Comparison of ENCODE assay signal across 29 cellular contexts in genomic region chr12:131030472-131031328, GRCh38.
"Had no signal": no experiment of that assay in that cellular context is flagged by ENCODE, and none has a peak within 500 bp of the region (broad histone marks: within the 10 kb centered on the region; RNA-seq: fewer than 3 reads in every experiment).

No MANE protein-coding gene starts in this region.

- ATAC-seq: activated CD8-positive, alpha-beta T cell treated with anti-CD3 and anti-CD28 coated beads for 36 hours; activated T-cell treated with anti-CD3 and anti-CD28 coated beads, Interleukin-2, amount 50 U/mL, for 4 hours; activated T-helper 17 cell treated with anti-CD3 and anti-CD28 coated beads, Interleukin-2, amount 50 U/mL, for 72 hours; left ventricle myocardium superior; mucosa of descending colon; natural killer cell treated with Interleukin-12 subunit alpha and Interleukin-12 subunit beta and Interleukin-15 and Interleukin-18, amount 100 ng/mL, for 72 hours; stimulated activated memory B cell treated with anti-CD40 and anti-IgM and Interleukin-4, amounts not matched to agents 10 μg/mL and 1 μg/mL and 100 μg/mL, for 72 hours; stimulated activated naive CD8-positive, alpha-beta T cell treated with anti-CD3 and anti-CD28 coated beads, Interleukin-15, amount 100 ng/mL, for 72 hours; T-cell; upper lobe of right lung had no signal

- H3K4me2 ChIP-seq: smooth muscle cell had no signal

- H3K27me3 ChIP-seq: breast epithelium, heart right ventricle, upper lobe of right lung had no signal

- H3K9me3 ChIP-seq: breast epithelium, esophagus squamous epithelium, heart right ventricle, mucosa of descending colon, upper lobe of right lung had no signal

- DNase-seq: activated B cell treated with CpG ODN at 0.5 μM for 24 hours; activated CD4-positive, alpha-beta T cell treated with anti-CD3 and anti-CD28 coated beads, Interleukin-2, amount 50 U/mL, for 1 hour; activated CD8-positive, alpha-beta T cell treated with anti-CD3 and anti-CD28 coated beads for 36 hours; activated gamma-delta T cell treated with Interleukin-2 at 50 U/mL for 16 hours; activated naive CD4-positive, alpha-beta T cell treated with anti-CD3 and anti-CD28 coated beads, Interleukin-2, amount 50 U/mL, for 16 hours; activated T-cell treated with anti-CD3 and anti-CD28 coated beads, Interleukin-2, amount 50 U/mL, for 4 hours; amniotic stem cell; central memory CD4-positive, alpha-beta T cell; dermis blood vessel endothelial cell; effector CD8-positive, alpha-beta T cell; esophagus squamous epithelium; foreskin melanocyte; heart right ventricle; left ventricle myocardium superior; mucosa of descending colon; occipital lobe; stimulated activated CD4-positive, alpha-beta T cell treated with anti-CD3 and anti-CD28 coated beads, Interleukin-1b, Interleukin-23, amount 100 ng/mL, for 48 hours; stimulated activated CD4-positive, alpha-beta T cell treated with anti-CD3 and anti-CD28 coated beads, Interleukin-4, amount 100 ng/mL, for 4 hours; stimulated activated CD8-positive, alpha-beta memory T cell treated with anti-CD3 and anti-CD28 coated beads, Interleukin-4, amount 100 ng/mL, for 48 hours; stimulated activated naive CD8-positive, alpha-beta T cell treated with anti-CD3 and anti-CD28 coated beads, Interleukin-15, amount 100 ng/mL, for 72 hours; substantia nigra; T-cell; upper lobe of right lung had no signal

- H3K27ac ChIP-seq: breast epithelium, epithelial cell of prostate, esophagus squamous epithelium, heart right ventricle, upper lobe of right lung had no signal

- H3K36me3 ChIP-seq: breast epithelium, esophagus squamous epithelium, upper lobe of right lung had no signal

- H3K4me3 ChIP-seq: breast epithelium, esophagus squamous epithelium, heart right ventricle, mucosa of descending colon, smooth muscle cell, upper lobe of right lung had no signal

- H3K4me1 ChIP-seq: breast epithelium, heart right ventricle, upper lobe of right lung had no signal
